1 cellular context compared by ENCODE assay signal in genomic region chr17:2025622-2026309, GRCh38.
TF ChIP-seq lines count a peak whose summit lies in the region.

No MANE protein-coding gene starts in this region.

TF ChIP-seq in HEK293, 187 proteins besides CTCF, POLR2A, EP300 and RAD21 (continued from another document and continues in another):
- TF ChIP-seq REST (tag by site-specific recombination; IDR thresholded peaks at IDR 0.05): no peak
- no peak for TF ChIP-seq ZNF26 (tag by site-specific recombination; IDR thresholded peaks at IDR 0.05)
- no peak for TF ChIP-seq ZSCAN18 (tag by site-specific recombination; IDR thresholded peaks at IDR 0.05)
- no peak for TF ChIP-seq ZNF404 (tag by site-specific recombination; IDR thresholded peaks at IDR 0.05)
- 0 out of 2 replicates have a peak, but pooled peaks have one; percentile 34 for TF ChIP-seq KLF1 (tag by site-specific recombination; IDR thresholded peaks at IDR 0.05)
- no peak for TF ChIP-seq SETDB1 (IDR thresholded peaks at IDR 0.05; ENCODE audit: insufficient read length, low read length)
- TF ChIP-seq ZNF138 (tag by site-specific recombination; IDR thresholded peaks at IDR 0.05; ENCODE audit: borderline replicate concordance): no peak
- no peak for TF ChIP-seq ZBTB48 (tag by site-specific recombination; IDR thresholded peaks at IDR 0.05)
- no peak for TF ChIP-seq ZNF174 (tag by site-specific recombination; IDR thresholded peaks at IDR 0.05)
- TF ChIP-seq ZNF558 (tag by site-specific recombination; IDR thresholded peaks at IDR 0.05): no peak
- TF ChIP-seq ZNF548 (tag by site-specific recombination; IDR thresholded peaks at IDR 0.05): no peak
- peak; percentile 72 for TF ChIP-seq ZNF654 (tag by site-specific recombination; IDR thresholded peaks at IDR 0.05; ENCODE audit: low read depth)
- TF ChIP-seq ZNF600 (tag by site-specific recombination; IDR thresholded peaks at IDR 0.05): no peak
- no peak for TF ChIP-seq ZNF175 (tag by site-specific recombination; IDR thresholded peaks at IDR 0.05)
- no peak for TF ChIP-seq ZNF146 (tag by site-specific recombination; IDR thresholded peaks at IDR 0.05)
- TF ChIP-seq ZNF629 (tag by site-specific recombination; IDR thresholded peaks at IDR 0.05): 0 out of 2 replicates have a peak, but pooled peaks have one; percentile 2
- TF ChIP-seq ZNF701 (tag by site-specific recombination; IDR thresholded peaks at IDR 0.05): no peak
- no peak for TF ChIP-seq ZNF639 (tag by site-specific recombination; IDR thresholded peaks at IDR 0.05)
- no peak for TF ChIP-seq ZNF707 (tag by site-specific recombination; IDR thresholded peaks at IDR 0.05)
- TF ChIP-seq ZNF280D (tag by site-specific recombination; IDR thresholded peaks at IDR 0.05): no peak
- TF ChIP-seq ZBTB20 (tag by site-specific recombination; IDR thresholded peaks at IDR 0.05): peak; percentile 21; the same call in 1 of the 2 replicates
- TF ChIP-seq KLF10 (tag by site-specific recombination; IDR thresholded peaks at IDR 0.05): no peak
- TF ChIP-seq EGR2 (tag by site-specific recombination; IDR thresholded peaks at IDR 0.05; ENCODE audit: low read depth): 0 out of 2 replicates have a peak, but pooled peaks have one; percentile 10
- no peak for TF ChIP-seq ZBTB21 (tag by site-specific recombination; IDR thresholded peaks at IDR 0.05)
- no peak for TF ChIP-seq ZNF24 (tag by site-specific recombination; IDR thresholded peaks at IDR 0.05)
- TF ChIP-seq ZNF423 (tag by site-specific recombination; IDR thresholded peaks at IDR 0.05): peak; percentile 57; the same call in 1 of the 2 replicates
- TF ChIP-seq ZNF777 (tag by site-specific recombination; IDR thresholded peaks at IDR 0.05; ENCODE audit: borderline replicate concordance): peak; percentile 95
- no peak for TF ChIP-seq SP2 (tag by site-specific recombination; IDR thresholded peaks at IDR 0.05)
- TF ChIP-seq IKZF3 (tag by site-specific recombination; IDR thresholded peaks at IDR 0.05): peak; percentile 75
- TF ChIP-seq PRDM10 (tag by site-specific recombination; IDR thresholded peaks at IDR 0.05): peak; percentile 6; the same call in 1 of the 2 replicates
- TF ChIP-seq ZBTB11 (tag by site-specific recombination; conservative IDR thresholded peaks at IDR 0.05; ENCODE audit: low read depth): 0 out of 2 replicates have a peak, but pooled peaks have one; percentile 24
- peak; percentile 92 for TF ChIP-seq SCRT2 (tag by site-specific recombination; IDR thresholded peaks at IDR 0.05)
- no peak for TF ChIP-seq ZNF530 (tag by site-specific recombination; IDR thresholded peaks at IDR 0.05; ENCODE audit: low read depth)
- TF ChIP-seq ZBTB8A (tag by site-specific recombination; IDR thresholded peaks at IDR 0.05): peak; percentile 37; the same call in 1 of the 2 replicates
- TF ChIP-seq ZBTB17 (tag by site-specific recombination; IDR thresholded peaks at IDR 0.05): peak; percentile 36
- TF ChIP-seq ZBTB26 (tag by site-specific recombination; optimal IDR thresholded peaks at IDR 0.05): peak; percentile 58
- TF ChIP-seq ZNF341 (tag by site-specific recombination; IDR thresholded peaks at IDR 0.05; ENCODE audit: low read depth): peak; percentile 64
- TF ChIP-seq ZNF221 (tag by site-specific recombination; IDR thresholded peaks at IDR 0.05; ENCODE audit: borderline replicate concordance): no peak
